9 cellular contexts compared by ENCODE assay signal in genomic region chr3:120693439-120694172, GRCh38. TPM values are rescaled to one million over a fixed set of nuclear protein-coding genes. Genes with fewer than 3 reads are reported as not detected.
DNase-seq lines count a peak whose midpoint lies in the region; ATAC-seq and FAIRE-seq lines count a peak whose summit lies in the region.
"Had no signal": no experiment of that assay in that cellular context is flagged by ENCODE, and none has a peak within 500 bp of the region (broad histone marks: within the 10 kb centered on the region; RNA-seq: fewer than 3 reads in every experiment).

No MANE protein-coding gene starts in this region.

- no peak overlapping the region for H3K4me3 ChIP-seq in mucosa of rectum (ENCODE audit: low read length in 2 of 2)

- H3K27ac ChIP-seq in mucosa of rectum (ENCODE audit: low read depth in 2 of 2, low read length in 2 of 2): peak overlapping the region; percentile 49 to 61

- peaks cover 4 to 7% of the 10 kb centered on the region in 2 donors for H3K4me1 ChIP-seq in mucosa of rectum (ENCODE audit: control insufficient read depth in 2 of 2, insufficient read depth in 2 of 2, low read length in 2 of 2)

- peak overlapping the region in 1 of 2 donors; percentile 16 for H3K9ac ChIP-seq in mucosa of rectum (ENCODE audit: low read depth in 1 of 2, low read length in 2 of 2)

- no peaks in the 10 kb centered on the region for H3K27me3 ChIP-seq in mucosa of rectum (ENCODE audit: control insufficient read depth in 2 of 2, insufficient read depth in 2 of 2, low read length in 2 of 2)

- peak; percentile 35 for DNase-seq in DMS153 treated with DMSO at 0.1 percent for 48 hours (lab: John Stamatoyannopoulos, UW; ENCODE audit: unreplicated experiment)
- DNase-seq in NCI-H1436 treated with DMSO at 0.1 percent for 48 hours (lab: John Stamatoyannopoulos, UW): peak; percentile 75
- DNase-seq in stimulated activated naive CD4-positive, alpha-beta T cell (lab: John Stamatoyannopoulos, UW): no peak
- DNase-seq: GOT3 had no signal

- ATAC-seq in esophagus mucosa (no peak), HG03175 (IDR thresholded peaks at IDR 0.05; ENCODE audit: unreplicated experiment) (no peak), HG02870 (IDR thresholded peaks at IDR 0.05; ENCODE audit: unreplicated experiment) (no peak)

- peak; percentile 82 for FAIRE-seq in colon (lab: Jason Lieb, UNC)

- H3K9me3 ChIP-seq in mucosa of rectum (ENCODE audit: control insufficient read depth in 2 of 2, low read length in 2 of 2): no peaks in the 10 kb centered on the region

- peaks cover 0 to 3% of the 10 kb centered on the region in 2 donors for H3K36me3 ChIP-seq in mucosa of rectum (ENCODE audit: control insufficient read depth in 2 of 2, insufficient read depth in 2 of 2, low read length in 2 of 2)

RNA-seq across cellular contexts. Expression of gene HGD, which starts 11.6 kb away (rescaled TPM):
- not detected for total RNA-seq in esophagus mucosa

RNA-seq across cellular contexts. Expression of gene RABL3, which starts 48.7 kb away (rescaled TPM):
- 18.4 TPM for total RNA-seq in esophagus mucosa

RNA-seq across cellular contexts. Expression of gene GTF2E1, which starts 48.9 kb away (rescaled TPM):
- total RNA-seq in esophagus mucosa: 8.8 TPM

Comparison
In these comparisons a context has a peak if more than half of its experiments do, and no peak if none do; other contexts are left out.
1. DNase-seq: peak in DMS153 treated with DMSO at 0.1 percent for 48 hours (single experiment) and NCI-H1436 treated with DMSO at 0.1 percent for 48 hours (single experiment); none in stimulated activated naive CD4-positive, alpha-beta T cell (0 of 6).